8 cellular contexts compared by ENCODE assay signal in genomic region chr7:123580406-123581161, GRCh38. TPM values are rescaled to one million over a fixed set of nuclear protein-coding genes. Genes with fewer than 3 reads are reported as not detected.
DNase-seq lines count a peak whose midpoint lies in the region; ATAC-seq, FAIRE-seq and TF ChIP-seq lines count a peak whose summit lies in the region.

No MANE protein-coding gene starts in this region.

- H3K36me3 Mint-ChIP-seq in activated T-helper 17 cell treated with anti-CD3 and anti-CD28 coated beads, Interleukin-2, amount 50 U/mL, for 72 hours (ENCODE audit: low read depth) = no peaks in the 10 kb centered on the region

- H3K9ac ChIP-seq in keratinocyte (ENCODE audit: control insufficient read depth, extremely low read depth, insufficient read depth, low read length) = no peak overlapping the region

- H3K4me1 Mint-ChIP-seq in activated T-helper 17 cell treated with anti-CD3 and anti-CD28 coated beads, Interleukin-2, amount 50 U/mL, for 72 hours = no peaks in the 10 kb centered on the region

- H4K20me1 ChIP-seq in keratinocyte (ENCODE audit: control insufficient read depth, extremely low read depth, insufficient read depth, low read length) = no peaks in the 10 kb centered on the region

- no peaks in the 10 kb centered on the region for H3K27me3 ChIP-seq in keratinocyte (ENCODE audit: control insufficient read depth, extremely low read depth, insufficient read depth, low read length)

- peak overlapping the region; percentile 69 for H3K4me2 ChIP-seq in keratinocyte (ENCODE audit: control insufficient read depth, extremely low read depth, insufficient read depth, low read depth, low read length)

- H3K4me1 ChIP-seq in keratinocyte (ENCODE audit: control insufficient read depth, extremely low read depth, insufficient read depth, low read length) = peaks cover 4% of the 10 kb centered on the region

- no peaks in the 10 kb centered on the region for H3K9me3 Mint-ChIP-seq in activated T-helper 17 cell treated with anti-CD3 and anti-CD28 coated beads, Interleukin-2, amount 50 U/mL, for 72 hours

- FAIRE-seq in keratinocyte (lab: Jason Lieb, UNC) = peak; percentile 95
- FAIRE-seq in urothelium cell line (lab: Jason Lieb, UNC) = no peak

- H3K4me3 ChIP-seq in AG10803 (ENCODE audit: low read length) (no peak overlapping the region), keratinocyte (ENCODE audit: control insufficient read depth in 2 of 3, extremely low read depth in 1 of 3, insufficient read depth in 2 of 3, low read depth in 1 of 3, low read length in 3 of 3) (no peak overlapping the region)

- H2AFZ ChIP-seq in keratinocyte (ENCODE audit: control insufficient read depth, low read length) = peak overlapping the region; percentile 95

- TF ChIP-seq CTCF in AG10803 (conservative IDR thresholded peaks at IDR 0.05; ENCODE audit: low read length) = peak; percentile 91
- TF ChIP-seq CTCF in keratinocyte (optimal IDR thresholded peaks at IDR 0.05 in 1 of 3, IDR thresholded peaks at IDR 0.05 in 1 of 3, conservative IDR thresholded peaks at IDR 0.05 in 1 of 3; ENCODE audit: extremely low read depth in 1 of 3, insufficient read depth in 2 of 3, low read length in 3 of 3) = peak; percentile 83 to 90 (median 84)

- H3K36me3 ChIP-seq in keratinocyte (ENCODE audit: control insufficient read depth in 2 of 2, extremely low read depth in 1 of 2, insufficient read depth in 2 of 2, low read length in 2 of 2) = no peaks in the 10 kb centered on the region

- H3K27ac ChIP-seq in keratinocyte (ENCODE audit: control insufficient read depth, insufficient read depth, low read length) = no peak overlapping the region

- peaks cover 20% of the 10 kb centered on the region for H3K27me3 Mint-ChIP-seq in activated T-helper 17 cell treated with anti-CD3 and anti-CD28 coated beads, Interleukin-2, amount 50 U/mL, for 72 hours

- peak; percentile 44 for DNase-seq in AG10803 (ENCODE audit: low read depth)
- DNase-seq in NCI-H2107 treated with DMSO at 0.1 percent for 48 hours (lab: John Stamatoyannopoulos, UW; ENCODE audit: unreplicated experiment) = peak; percentile 88
- peak; percentile 57 for DNase-seq in astrocyte of the hippocampus (ENCODE audit: low read depth, low spot score)
- DNase-seq in keratinocyte (ENCODE audit: low read depth, low spot score) = no peak
- DNase-seq in urothelium cell line (ENCODE audit: low spot score) = peak; percentile 24

- no peaks in the 10 kb centered on the region for H3K9me3 ChIP-seq in keratinocyte (ENCODE audit: control insufficient read depth, low read depth, low read length)

- no peaks in the 10 kb centered on the region for H3K9me1 ChIP-seq in keratinocyte (ENCODE audit: control insufficient read depth, extremely low read depth, insufficient read depth, low read length)

- no peak overlapping the region for H3K4me3 Mint-ChIP-seq in activated T-helper 17 cell treated with anti-CD3 and anti-CD28 coated beads, Interleukin-2, amount 50 U/mL, for 72 hours

- dilution Hi-C loops in keratinocyte (cut with MboI; ENCODE audit: extremely low pct_ligation_motif_present, low sequenced_read_pairs) = no loop called here

- ATAC-seq in GM18502 (IDR thresholded peaks at IDR 0.05; ENCODE audit: poor library complexity, unreplicated experiment) (peak; percentile 86), HG02870 (IDR thresholded peaks at IDR 0.05; ENCODE audit: unreplicated experiment) (peak; percentile 74)
- ATAC-seq in activated T-helper 17 cell treated with anti-CD3 and anti-CD28 coated beads, Interleukin-2, amount 50 U/mL, for 72 hours (replicated peaks) = no peak

- no peaks in the 10 kb centered on the region for H3K79me2 ChIP-seq in keratinocyte (ENCODE audit: control insufficient read depth, insufficient read depth, low read length)

- no peak overlapping the region for H3K27ac Mint-ChIP-seq in activated T-helper 17 cell treated with anti-CD3 and anti-CD28 coated beads, Interleukin-2, amount 50 U/mL, for 72 hours

RNA-seq across cellular contexts. Expression of gene ASB15, which starts 21.0 kb away (rescaled TPM):
- not detected in 3 replicates for polyA plus RNA-seq in keratinocyte
- polyA plus RNA-seq in keratinocyte (2011; ENCODE audit: low read depth) = not detected
- not detected in 2 replicates for polyA plus RNA-seq in keratinocyte (2011; cell fraction: cytosol; rRNA removed)
- polyA plus RNA-seq in keratinocyte (2011; cell fraction: nucleus; rRNA removed) = not detected in 2 replicates
- polyA plus RNA-seq in keratinocyte (2012; ENCODE audit: low replicate concordance) = 0.04 TPM in 1 of 2 replicates, not detected in the other
- polyA minus RNA-seq in keratinocyte = not detected in 3 replicates
- polyA minus RNA-seq in keratinocyte (2011; cell fraction: cytosol; rRNA and poly(A)+ RNA removed) = not detected
- not detected in 2 replicates for polyA minus RNA-seq in keratinocyte (2011; cell fraction: nucleus; rRNA and poly(A)+ RNA removed)
- total RNA-seq in activated T-helper 17 cell treated with anti-CD3 and anti-CD28 coated beads, Interleukin-2, amount 50 U/mL, for 72 hours = not detected

RNA-seq across cellular contexts. Expression of gene NDUFA5, which starts 23.0 kb away (rescaled TPM):
- polyA plus RNA-seq in keratinocyte = 13.8 to 36.9 TPM (median 19.0 TPM) in 3 replicates
- polyA plus RNA-seq in keratinocyte (2011; ENCODE audit: low read depth) = 33.5 TPM
- 13.9 and 16.9 TPM in 2 replicates for polyA plus RNA-seq in keratinocyte (2011; cell fraction: cytosol; rRNA removed)
- 6.2 and 12.0 TPM in 2 replicates for polyA plus RNA-seq in keratinocyte (2011; cell fraction: nucleus; rRNA removed)
- 17.3 and 30.3 TPM in 2 replicates for polyA plus RNA-seq in keratinocyte (2012; ENCODE audit: low replicate concordance)
- 2.1 to 5.8 TPM (median 2.3 TPM) in 3 replicates for polyA minus RNA-seq in keratinocyte
- 16.5 TPM for polyA minus RNA-seq in keratinocyte (2011; cell fraction: cytosol; rRNA and poly(A)+ RNA removed)
- 6.1 and 8.5 TPM in 2 replicates for polyA minus RNA-seq in keratinocyte (2011; cell fraction: nucleus; rRNA and poly(A)+ RNA removed)
- total RNA-seq in activated T-helper 17 cell treated with anti-CD3 and anti-CD28 coated beads, Interleukin-2, amount 50 U/mL, for 72 hours = 10 to 100 TPM; 50.5 to 54.0 TPM

RNA-seq across cellular contexts. Expression of gene IQUB, which starts 46.2 kb away (rescaled TPM):
- polyA plus RNA-seq in keratinocyte = 0.04 to 0.09 TPM (median 0.05 TPM) in 3 replicates
- polyA plus RNA-seq in keratinocyte (2011; ENCODE audit: low read depth) = not detected
- 0.05 and 0.17 TPM in 2 replicates for polyA plus RNA-seq in keratinocyte (2011; cell fraction: cytosol; rRNA removed)
- polyA plus RNA-seq in keratinocyte (2011; cell fraction: nucleus; rRNA removed) = 0.12 and 0.14 TPM in 2 replicates
- polyA plus RNA-seq in keratinocyte (2012; ENCODE audit: low replicate concordance) = 0.05 and 0.14 TPM in 2 replicates
- polyA minus RNA-seq in keratinocyte = 0.07 to 0.19 TPM in 2 of 3 replicates, not detected in the other
- not detected for polyA minus RNA-seq in keratinocyte (2011; cell fraction: cytosol; rRNA and poly(A)+ RNA removed)
- 0.11 and 0.16 TPM in 2 replicates for polyA minus RNA-seq in keratinocyte (2011; cell fraction: nucleus; rRNA and poly(A)+ RNA removed)
- under 1 TPM in 1 of 2 donors, not detected in 1; 0.16 TPM for total RNA-seq in activated T-helper 17 cell treated with anti-CD3 and anti-CD28 coated beads, Interleukin-2, amount 50 U/mL, for 72 hours
